Comparison of ENCODE assay signal across 14 cellular contexts in genomic region chr10:132406750-132407149, GRCh38. TPM values are rescaled to one million over a fixed set of nuclear protein-coding genes. Genes with fewer than 3 reads are reported as not detected.
DNase-seq lines count a peak whose midpoint lies in the region; ATAC-seq and TF ChIP-seq lines count a peak whose summit lies in the region.
"Had no signal": no experiment of that assay in that cellular context is flagged by ENCODE, and none has a peak within 500 bp of the region (broad histone marks: within the 10 kb centered on the region; RNA-seq: fewer than 3 reads in every experiment).

No MANE protein-coding gene starts in this region.

- no TSS peak for BruUV-seq in PC-3 (replicated peaks; lab: Mats Ljungman, UMichigan)

- H3K27me3 ChIP-seq in PC-3 (ENCODE audit: low read length) (no peaks in the 10 kb centered on the region), esophagus squamous epithelium (no peaks in the 10 kb centered on the region), muscle layer of duodenum (ENCODE audit: low read depth, low read length) (no peaks in the 10 kb centered on the region), upper lobe of left lung (no peaks in the 10 kb centered on the region), SJCRH30 (no peaks in the 10 kb centered on the region)

- POLR2A ChIA-PET in PC-3 (lab: Charles Lee; ENCODE audit: unreplicated experiment): interaction anchor here (0.6 kb wide), 1 partner anchor 46 kb away, joined by 4 read pairs; no protein-coding TSS in a partner anchor

- WGBS in esophagus squamous epithelium, 2 donors: 96 to 100% methylated on average over 1 to 4 of the region's 16 CpGs
- WGBS in upper lobe of left lung, 2 donors: 83 to 93% methylated on average over 1 to 16 of the region's 16 CpGs

- peaks cover 68% of the 10 kb centered on the region for H3K79me2 ChIP-seq in PC-3 (ENCODE audit: low read length)

- no peak overlapping the region for H2AFZ ChIP-seq in PC-3 (ENCODE audit: low read length)

- no peaks in the 10 kb centered on the region for H3F3A ChIP-seq in PC-3 (ENCODE audit: low read length, unreplicated experiment)

- no peak for TF ChIP-seq POLR2A in esophagus squamous epithelium (IDR thresholded peaks at IDR 0.05)
- TF ChIP-seq POLR2A in upper lobe of left lung (IDR thresholded peaks at IDR 0.05): no peak

- H3K4me2 ChIP-seq in PC-3 (ENCODE audit: low read length): peak overlapping the region; percentile 19; the same call in 1 of the 2 replicates

- no peak for ATAC-seq in PC-3
- ATAC-seq in upper lobe of left lung (ENCODE audit: low FRiP score in 2 of 2): no peak
- no peak for ATAC-seq in GM21515 (IDR thresholded peaks at IDR 0.05; ENCODE audit: unreplicated experiment)

- DNase-seq in PC-3 (no peak), esophagus squamous epithelium (lab: John Stamatoyannopoulos, UW) (no peak), upper lobe of left lung (no peak), Kasumi-1 (lab: John Stamatoyannopoulos, UW) (no peak), SJCRH30 (no peak)
- DNase-seq: activated CD4-positive, CD25-positive, alpha-beta regulatory T cell treated with anti-CD3 and anti-CD28 coated beads, Interleukin-2, amount 50 U/mL, for 72 hours; activated CD8-positive, alpha-beta memory T cell treated with anti-CD3 and anti-CD28 coated beads, Interleukin-2, amount 50 U/mL, for 48 hours; caudate nucleus; CD4-positive, alpha-beta T cell; NCI-H1105; NCI-H2227 treated with DMSO at 0.1 percent for 48 hours had no signal

- H3K4me1 ChIP-seq in PC-3 (ENCODE audit: insufficient read depth, low read length): peaks cover 23% of the 10 kb centered on the region
- H3K4me1 ChIP-seq in esophagus squamous epithelium: peaks cover 52 to 96% (median 64%) of the 10 kb centered on the region in 3 donors
- H3K4me1 ChIP-seq in muscle layer of duodenum (ENCODE audit: control insufficient read depth in 1 of 2, insufficient read depth in 2 of 2, low read length in 2 of 2): peaks cover 0 to 34% of the 10 kb centered on the region in 2 donors
- peaks cover 54 to 74% (median 67%) of the 10 kb centered on the region in 4 donors for H3K4me1 ChIP-seq in upper lobe of left lung
- H3K4me1 ChIP-seq in SJCRH30: no peaks in the 10 kb centered on the region

- H4K20me1 ChIP-seq in PC-3 (ENCODE audit: low read length): no peaks in the 10 kb centered on the region

- H3K9me3 ChIP-seq in PC-3 (ENCODE audit: low read length) (no peaks in the 10 kb centered on the region), esophagus squamous epithelium (no peaks in the 10 kb centered on the region), muscle layer of duodenum (ENCODE audit: control insufficient read depth in 1 of 2, low read length in 2 of 2) (no peaks in the 10 kb centered on the region), upper lobe of left lung (no peaks in the 10 kb centered on the region), SJCRH30 (replicated peaks) (no peaks in the 10 kb centered on the region)

- TF ChIP-seq CTCF in PC-3 (conservative IDR thresholded peaks at IDR 0.05; ENCODE audit: low read depth, low read length) (no peak), esophagus squamous epithelium (IDR thresholded peaks at IDR 0.05) (no peak), upper lobe of left lung (IDR thresholded peaks at IDR 0.05) (no peak)

- H3K4me3 ChIP-seq in PC-3 (ENCODE audit: low read length) (no peak overlapping the region), esophagus squamous epithelium (no peak overlapping the region), muscle layer of duodenum (ENCODE audit: low read depth in 1 of 2, low read length in 2 of 2) (no peak overlapping the region), upper lobe of left lung (no peak overlapping the region), SJCRH30 (no peak overlapping the region)
- H3K4me3 ChIP-seq: GM12878 had no signal

- peak overlapping the region; percentile 64; the same call in 1 of the 2 replicates for H3K9ac ChIP-seq in PC-3 (ENCODE audit: low read length)

- no peak for TF ChIP-seq EP300 in upper lobe of left lung (IDR thresholded peaks at IDR 0.05)

- intact Hi-C loops in PC-3 (cut with micrococcal nuclease) (no loop called here), esophagus squamous epithelium (cut with DNase I) (loop anchor here (5.0 kb wide), 1 partner anchor 41 kb away; no protein-coding TSS in a partner anchor)

- CTCF ChIA-PET in PC-3 (lab: Charles Lee): no interaction called here

- no peaks in the 10 kb centered on the region for H3K9me2 ChIP-seq in PC-3 (replicated peaks; ENCODE audit: low read length)

- H3K27ac ChIP-seq in PC-3 (ENCODE audit: low read length) (peak overlapping the region; percentile 80), esophagus squamous epithelium (peak overlapping the region; percentile 88 to 95 (median 91)), muscle layer of duodenum (ENCODE audit: low read length) (peak overlapping the region; percentile 63), upper lobe of left lung (peak overlapping the region; percentile 89 to 93 (median 91)), SJCRH30 (no peak overlapping the region)

- no peaks in the 10 kb centered on the region; the same call in 1 of the 2 replicates for H3K36me3 ChIP-seq in PC-3 (ENCODE audit: low read depth, low read length)
- peaks cover 18 to 31% (median 19%) of the 10 kb centered on the region in 3 donors for H3K36me3 ChIP-seq in esophagus squamous epithelium
- H3K36me3 ChIP-seq in muscle layer of duodenum (ENCODE audit: control insufficient read depth in 1 of 2, insufficient read depth in 2 of 2, low read length in 2 of 2): peaks cover 0 to 21% of the 10 kb centered on the region in 2 donors
- H3K36me3 ChIP-seq in upper lobe of left lung: peaks cover 13 to 29% (median 24%) of the 10 kb centered on the region in 4 donors
- no peaks in the 10 kb centered on the region for H3K36me3 ChIP-seq in SJCRH30

RNA-seq across cellular contexts. Expression of gene PWWP2B, which starts 9.8 kb away (rescaled TPM):
- total RNA-seq in PC-3 (2014; rRNA removed): 24.5 and 41.5 TPM in 2 replicates
- total RNA-seq in esophagus squamous epithelium: 10 to 100 TPM; 14.9 to 27.3 (median 16.7) TPM
- 10 to 100 TPM; 20.2 to 54.4 (median 32.9) TPM for total RNA-seq in upper lobe of left lung
- total RNA-seq in SJCRH30 (2014; rRNA removed; shearing (Covaris generic)): 0.57 and 0.66 TPM in 2 replicates
